Comparison of ENCODE assay signal across 3 cellular contexts in the genomic region with DNA sequence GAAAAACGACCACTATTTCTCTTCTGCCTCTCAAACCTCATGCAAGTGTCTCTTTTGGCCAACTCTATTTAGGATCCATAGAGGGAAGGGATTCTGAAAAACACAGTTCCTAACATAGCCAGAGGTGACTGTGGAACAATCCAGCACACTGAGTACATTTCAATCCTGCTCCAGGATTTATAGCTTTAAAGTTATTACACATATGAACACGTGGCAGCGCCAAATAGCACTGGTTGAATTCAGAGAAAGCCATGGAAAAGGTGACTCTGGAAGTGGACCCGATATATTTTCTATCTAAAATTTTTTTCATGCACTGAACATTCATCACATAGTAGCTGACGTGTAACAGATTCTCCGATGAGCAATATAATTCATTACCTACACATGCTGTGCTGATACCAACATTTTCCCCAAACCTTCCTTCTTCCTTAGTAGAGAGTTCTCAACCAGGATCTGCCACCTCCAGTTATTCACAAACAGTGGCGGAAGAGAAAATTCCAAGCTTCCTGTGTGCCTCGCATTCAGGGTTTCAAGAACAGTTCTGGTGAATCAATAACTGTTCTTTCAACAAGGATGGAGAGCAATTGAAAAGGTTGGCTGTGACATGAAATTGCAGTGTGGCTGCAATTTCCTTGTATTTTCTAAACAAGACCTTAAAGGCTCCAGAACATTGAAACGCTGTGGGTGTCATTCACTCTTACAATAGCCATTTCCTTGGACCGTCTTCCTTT.
A peak's percentile ranks its signal among the peaks of the same experiment; 100 is the strongest.
TF ChIP-seq lines count a peak whose summit lies in the region.

No MANE protein-coding gene starts in this region.

TF ChIP-seq in SK-N-SH, 30 proteins besides CTCF, POLR2A, EP300 and RAD21:
- no peak for TF ChIP-seq EZH2phosphoT487 (IDR thresholded peaks at IDR 0.05; ENCODE audit: borderline replicate concordance, low read depth)

TF ChIP-seq in SK-N-SH treated with all-trans-retinoic acid at 6 μM for 48 hours, 23 proteins besides CTCF, POLR2A, EP300 and RAD21:
- TF ChIP-seq RARB (CRISPR knock-in tag; IDR thresholded peaks at IDR 0.05) (no peak), ZNF565 (CRISPR knock-in tag; conservative IDR thresholded peaks at IDR 0.05; ENCODE audit: low read depth) (no peak), OSR1 (CRISPR knock-in tag; IDR thresholded peaks at IDR 0.05) (no peak), TSHZ2 (CRISPR knock-in tag; IDR thresholded peaks at IDR 0.05) (no peak), SNAI2 (CRISPR knock-in tag; IDR thresholded peaks at IDR 0.05) (no peak), PATZ1 (CRISPR knock-in tag; IDR thresholded peaks at IDR 0.05; ENCODE audit: borderline replicate concordance) (no peak), ZNF70 (CRISPR knock-in tag; IDR thresholded peaks at IDR 0.05) (no peak), TCF4 (CRISPR knock-in tag; IDR thresholded peaks at IDR 0.05; ENCODE audit: borderline replicate concordance) (no peak), ZC3H10 (CRISPR knock-in tag; IDR thresholded peaks at IDR 0.05) (no peak)
- TF ChIP-seq, protein P1, sequence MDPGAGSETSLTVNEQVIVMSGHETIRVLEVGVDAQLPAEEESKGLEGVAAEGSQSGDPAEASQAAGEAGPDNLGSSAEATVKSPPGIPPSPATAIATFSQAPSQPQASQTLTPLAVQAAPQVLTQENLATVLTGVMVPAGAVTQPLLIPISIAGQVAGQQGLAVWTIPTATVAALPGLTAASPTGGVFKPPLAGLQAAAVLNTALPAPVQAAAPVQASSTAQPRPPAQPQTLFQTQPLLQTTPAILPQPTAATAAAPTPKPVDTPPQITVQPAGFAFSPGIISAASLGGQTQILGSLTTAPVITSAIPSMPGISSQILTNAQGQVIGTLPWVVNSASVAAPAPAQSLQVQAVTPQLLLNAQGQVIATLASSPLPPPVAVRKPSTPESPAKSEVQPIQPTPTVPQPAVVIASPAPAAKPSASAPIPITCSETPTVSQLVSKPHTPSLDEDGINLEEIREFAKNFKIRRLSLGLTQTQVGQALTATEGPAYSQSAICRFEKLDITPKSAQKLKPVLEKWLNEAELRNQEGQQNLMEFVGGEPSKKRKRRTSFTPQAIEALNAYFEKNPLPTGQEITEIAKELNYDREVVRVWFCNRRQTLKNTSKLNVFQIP (CRISPR knock-in tag; IDR thresholded peaks at IDR 0.05; ENCODE audit: borderline replicate concordance, low read depth), result no peak

TF ChIP-seq in HepG2, 621 proteins besides CTCF, POLR2A, EP300 and RAD21 (continues in another document):
- peak; percentile 27; the same call in 1 of the 2 replicates for TF ChIP-seq HNF4A (CRISPR knock-in tag; IDR thresholded peaks at IDR 0.05)
- TF ChIP-seq, protein P2, sequence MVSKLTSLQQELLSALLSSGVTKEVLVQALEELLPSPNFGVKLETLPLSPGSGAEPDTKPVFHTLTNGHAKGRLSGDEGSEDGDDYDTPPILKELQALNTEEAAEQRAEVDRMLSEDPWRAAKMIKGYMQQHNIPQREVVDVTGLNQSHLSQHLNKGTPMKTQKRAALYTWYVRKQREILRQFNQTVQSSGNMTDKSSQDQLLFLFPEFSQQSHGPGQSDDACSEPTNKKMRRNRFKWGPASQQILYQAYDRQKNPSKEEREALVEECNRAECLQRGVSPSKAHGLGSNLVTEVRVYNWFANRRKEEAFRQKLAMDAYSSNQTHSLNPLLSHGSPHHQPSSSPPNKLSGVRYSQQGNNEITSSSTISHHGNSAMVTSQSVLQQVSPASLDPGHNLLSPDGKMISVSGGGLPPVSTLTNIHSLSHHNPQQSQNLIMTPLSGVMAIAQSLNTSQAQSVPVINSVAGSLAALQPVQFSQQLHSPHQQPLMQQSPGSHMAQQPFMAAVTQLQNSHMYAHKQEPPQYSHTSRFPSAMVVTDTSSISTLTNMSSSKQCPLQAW (CRISPR knock-in tag; IDR thresholded peaks at IDR 0.05), result peak; percentile 46; the same call in 1 of the 2 replicates
- 0 out of 2 replicates have a peak, but pooled peaks have one; percentile 42 for TF ChIP-seq IRF2 (CRISPR knock-in tag; IDR thresholded peaks at IDR 0.05)
- 0 out of 2 replicates have a peak, but pooled peaks have one; percentile 26 for TF ChIP-seq ZGPAT (CRISPR knock-in tag; IDR thresholded peaks at IDR 0.05)
- TF ChIP-seq HNF1A (IDR thresholded peaks at IDR 0.05; ENCODE audit: low read depth), result 0 out of 2 replicates have a peak, but pooled peaks have one; percentile 42
- peak; percentile 44; the same call in 1 of the 2 replicates for TF ChIP-seq HNF1A (CRISPR knock-in tag; IDR thresholded peaks at IDR 0.05; ENCODE audit: borderline replicate concordance)
- no peak for TF ChIP-seq MIER2 (CRISPR knock-in tag; IDR thresholded peaks at IDR 0.05)
- 0 out of 2 replicates have a peak, but pooled peaks have one; percentile 37 for TF ChIP-seq ONECUT2 (CRISPR knock-in tag; IDR thresholded peaks at IDR 0.05)
- no peak for TF ChIP-seq PITX1 (CRISPR knock-in tag; IDR thresholded peaks at IDR 0.05)
- TF ChIP-seq REXO4 (CRISPR knock-in tag; IDR thresholded peaks at IDR 0.05; ENCODE audit: borderline replicate concordance), result no peak
- TF ChIP-seq TEAD3 (CRISPR knock-in tag; optimal IDR thresholded peaks at IDR 0.05; ENCODE audit: borderline replicate concordance), result peak; percentile 56
- TF ChIP-seq ZBTB7A (CRISPR knock-in tag; IDR thresholded peaks at IDR 0.05), result no peak
- no peak for TF ChIP-seq WIZ (CRISPR knock-in tag; IDR thresholded peaks at IDR 0.05)
- no peak for TF ChIP-seq DNMT3B (CRISPR knock-in tag; conservative IDR thresholded peaks at IDR 0.05)
- 0 out of 2 replicates have a peak, but pooled peaks have one; percentile 34 for TF ChIP-seq ZNF124 (CRISPR knock-in tag; IDR thresholded peaks at IDR 0.05)
- TF ChIP-seq KMT2B (CRISPR knock-in tag; IDR thresholded peaks at IDR 0.05), result peak; percentile 4; the same call in 1 of the 2 replicates
- no peak for TF ChIP-seq ZNF160 (CRISPR knock-in tag; IDR thresholded peaks at IDR 0.05)
- TF ChIP-seq GLI4 (CRISPR knock-in tag; IDR thresholded peaks at IDR 0.05; ENCODE audit: borderline replicate concordance), result no peak
- TF ChIP-seq ZNF234 (CRISPR knock-in tag; conservative IDR thresholded peaks at IDR 0.05), result no peak
- TF ChIP-seq ZNF563 (CRISPR knock-in tag; IDR thresholded peaks at IDR 0.05), result no peak
- TF ChIP-seq, protein P3, sequence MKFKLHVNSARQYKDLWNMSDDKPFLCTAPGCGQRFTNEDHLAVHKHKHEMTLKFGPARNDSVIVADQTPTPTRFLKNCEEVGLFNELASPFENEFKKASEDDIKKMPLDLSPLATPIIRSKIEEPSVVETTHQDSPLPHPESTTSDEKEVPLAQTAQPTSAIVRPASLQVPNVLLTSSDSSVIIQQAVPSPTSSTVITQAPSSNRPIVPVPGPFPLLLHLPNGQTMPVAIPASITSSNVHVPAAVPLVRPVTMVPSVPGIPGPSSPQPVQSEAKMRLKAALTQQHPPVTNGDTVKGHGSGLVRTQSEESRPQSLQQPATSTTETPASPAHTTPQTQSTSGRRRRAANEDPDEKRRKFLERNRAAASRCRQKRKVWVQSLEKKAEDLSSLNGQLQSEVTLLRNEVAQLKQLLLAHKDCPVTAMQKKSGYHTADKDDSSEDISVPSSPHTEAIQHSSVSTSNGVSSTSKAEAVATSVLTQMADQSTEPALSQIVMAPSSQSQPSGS (CRISPR knock-in tag; IDR thresholded peaks at IDR 0.05), result 0 out of 2 replicates have a peak, but pooled peaks have one; percentile 15
- TF ChIP-seq PCBP2 (optimal IDR thresholded peaks at IDR 0.05; ENCODE audit: low read depth, low read length, poor library complexity, severe bottlenecking), result no peak
- TF ChIP-seq BRF2 (CRISPR knock-in tag; IDR thresholded peaks at IDR 0.05), result no peak
- TF ChIP-seq MTF1 (CRISPR knock-in tag; IDR thresholded peaks at IDR 0.05), result no peak
- TF ChIP-seq ZNF205 (CRISPR knock-in tag; IDR thresholded peaks at IDR 0.05), result no peak
- TF ChIP-seq SKI (IDR thresholded peaks at IDR 0.05; ENCODE audit: partially characterized antibody), result no peak
- TF ChIP-seq HMG20A (CRISPR knock-in tag; IDR thresholded peaks at IDR 0.05; ENCODE audit: borderline replicate concordance), result 0 out of 2 replicates have a peak, but pooled peaks have one; percentile 23
- TF ChIP-seq DMAP1 (CRISPR knock-in tag; IDR thresholded peaks at IDR 0.05), result 0 out of 2 replicates have a peak, but pooled peaks have one; percentile 49
- no peak for TF ChIP-seq ZNF572 (CRISPR knock-in tag; IDR thresholded peaks at IDR 0.05)
- no peak for TF ChIP-seq MTA1 (CRISPR knock-in tag; IDR thresholded peaks at IDR 0.05; ENCODE audit: borderline replicate concordance)
- 0 out of 2 replicates have a peak, but pooled peaks have one; percentile 4 for TF ChIP-seq DRAP1 (CRISPR knock-in tag; IDR thresholded peaks at IDR 0.05)
- peak; percentile 30; the same call in 1 of the 2 replicates for TF ChIP-seq BCL6 (CRISPR knock-in tag; IDR thresholded peaks at IDR 0.05)
- 0 out of 2 replicates have a peak, but pooled peaks have one; percentile 33 for TF ChIP-seq KDM6A (CRISPR knock-in tag; IDR thresholded peaks at IDR 0.05; ENCODE audit: low read depth)
- TF ChIP-seq, protein P4, sequence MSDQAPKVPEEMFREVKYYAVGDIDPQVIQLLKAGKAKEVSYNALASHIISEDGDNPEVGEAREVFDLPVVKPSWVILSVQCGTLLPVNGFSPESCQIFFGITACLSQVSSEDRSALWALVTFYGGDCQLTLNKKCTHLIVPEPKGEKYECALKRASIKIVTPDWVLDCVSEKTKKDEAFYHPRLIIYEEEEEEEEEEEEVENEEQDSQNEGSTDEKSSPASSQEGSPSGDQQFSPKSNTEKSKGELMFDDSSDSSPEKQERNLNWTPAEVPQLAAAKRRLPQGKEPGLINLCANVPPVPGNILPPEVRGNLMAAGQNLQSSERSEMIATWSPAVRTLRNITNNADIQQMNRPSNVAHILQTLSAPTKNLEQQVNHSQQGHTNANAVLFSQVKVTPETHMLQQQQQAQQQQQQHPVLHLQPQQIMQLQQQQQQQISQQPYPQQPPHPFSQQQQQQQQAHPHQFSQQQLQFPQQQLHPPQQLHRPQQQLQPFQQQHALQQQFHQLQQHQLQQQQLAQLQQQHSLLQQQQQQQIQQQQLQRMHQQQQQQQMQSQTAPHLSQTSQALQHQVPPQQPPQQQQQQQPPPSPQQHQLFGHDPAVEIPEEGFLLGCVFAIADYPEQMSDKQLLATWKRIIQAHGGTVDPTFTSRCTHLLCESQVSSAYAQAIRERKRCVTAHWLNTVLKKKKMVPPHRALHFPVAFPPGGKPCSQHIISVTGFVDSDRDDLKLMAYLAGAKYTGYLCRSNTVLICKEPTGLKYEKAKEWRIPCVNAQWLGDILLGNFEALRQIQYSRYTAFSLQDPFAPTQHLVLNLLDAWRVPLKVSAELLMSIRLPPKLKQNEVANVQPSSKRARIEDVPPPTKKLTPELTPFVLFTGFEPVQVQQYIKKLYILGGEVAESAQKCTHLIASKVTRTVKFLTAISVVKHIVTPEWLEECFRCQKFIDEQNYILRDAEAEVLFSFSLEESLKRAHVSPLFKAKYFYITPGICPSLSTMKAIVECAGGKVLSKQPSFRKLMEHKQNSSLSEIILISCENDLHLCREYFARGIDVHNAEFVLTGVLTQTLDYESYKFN (CRISPR knock-in tag; conservative IDR thresholded peaks at IDR 0.05), result 0 out of 2 replicates have a peak, but pooled peaks have one; percentile 37
